Comparison of ENCODE assay signal across 9 cellular contexts in the genomic region with DNA sequence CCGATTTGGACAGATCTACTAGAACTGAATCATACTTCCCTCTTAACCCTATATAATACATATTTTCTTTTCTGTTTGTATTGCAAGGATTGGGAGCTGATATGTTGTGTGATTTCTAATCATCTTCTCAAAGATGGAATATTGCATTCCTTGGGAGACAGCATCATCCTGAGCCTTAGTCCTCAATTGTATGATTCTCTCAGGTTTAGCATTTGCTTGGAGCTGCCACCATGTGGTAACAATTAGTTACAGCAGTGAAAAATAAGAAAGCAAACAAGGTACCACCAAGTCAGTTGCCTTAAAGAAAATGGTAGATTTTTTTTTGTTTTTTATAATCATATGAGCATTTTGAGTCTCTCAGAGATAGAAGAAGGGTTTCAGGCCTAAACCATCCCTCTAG. TPM values are rescaled to one million over a fixed set of nuclear protein-coding genes. Genes with fewer than 3 reads are reported as not detected.
DNase-seq lines count a peak whose midpoint lies in the region; ATAC-seq and TF ChIP-seq lines count a peak whose summit lies in the region.
"Had no signal": no experiment of that assay in that cellular context is flagged by ENCODE, and none has a peak within 500 bp of the region (broad histone marks: within the 10 kb centered on the region; RNA-seq: fewer than 3 reads in every experiment).

No MANE protein-coding gene starts in this region.

- ATAC-seq in heart left ventricle: no peak
- ATAC-seq in Right ventricle myocardium superior (ENCODE audit: poor library complexity): no peak
- no peak for ATAC-seq in HG02870 (IDR thresholded peaks at IDR 0.05; ENCODE audit: unreplicated experiment)

- H3K4me1 Mint-ChIP-seq in type B pancreatic cell (ENCODE audit: unreplicated experiment): no peaks in the 10 kb centered on the region

- intact Hi-C loops in heart left ventricle (cut with DNase I): no loop called here
- intact Hi-C loops in Right ventricle myocardium superior (cut with DNase I): no loop called here

- 97 to 100% (median 98%) methylated on average over 1 of the region's 1 CpG for WGBS in heart left ventricle, 4 donors

- peaks cover 4 to 100% (median 99%) of the 10 kb centered on the region in 9 donors for H3K36me3 ChIP-seq in heart left ventricle

- no peak overlapping the region for H3K4me3 ChIP-seq in heart left ventricle
- no peak overlapping the region for H3K4me3 ChIP-seq in fibroblast of mammary gland (ENCODE audit: control insufficient read depth, low read depth, low read length)

- TF ChIP-seq POLR2A in heart left ventricle (IDR thresholded peaks at IDR 0.05): no peak

- H3K9me3 Mint-ChIP-seq in type B pancreatic cell: no peaks in the 10 kb centered on the region
- H3K9me3 Mint-ChIP-seq: activated naive CD4-positive, alpha-beta T cell treated with anti-CD3 and anti-CD28 coated beads, Interleukin-2, amount 50 U/mL, for 24 hours had no signal

- no peaks in the 10 kb centered on the region for H3K27me3 ChIP-seq in heart left ventricle

- no peaks in the 10 kb centered on the region for H3K9me3 ChIP-seq in heart left ventricle

- peaks cover 0 to 9% (median 0%) of the 10 kb centered on the region in 12 donors for H3K4me1 ChIP-seq in heart left ventricle

- DNase-seq in heart left ventricle (no peak), Right ventricle myocardium superior (no peak), RKO (ENCODE audit: low spot score) (peak; percentile 21), fibroblast of mammary gland (ENCODE audit: low read depth) (peak; percentile 35), type B pancreatic cell (ENCODE audit: extremely low spot score, unreplicated experiment) (no peak), T1000 (lab: John Stamatoyannopoulos, UW) (no peak), hippocampal formation (lab: John Stamatoyannopoulos, UW) (no peak)

- H3K27ac ChIP-seq in heart left ventricle: peak overlapping the region in 1 of 12 donors; percentile 8

- H3K27ac Mint-ChIP-seq in type B pancreatic cell: no peak overlapping the region
- H3K27ac Mint-ChIP-seq: activated naive CD4-positive, alpha-beta T cell treated with anti-CD3 and anti-CD28 coated beads, Interleukin-2, amount 50 U/mL, for 24 hours had no signal

- no peak overlapping the region for H3K4me3 Mint-ChIP-seq in type B pancreatic cell
- H3K4me3 Mint-ChIP-seq: activated naive CD4-positive, alpha-beta T cell treated with anti-CD3 and anti-CD28 coated beads, Interleukin-2, amount 50 U/mL, for 24 hours had no signal

- H3K36me3 Mint-ChIP-seq in type B pancreatic cell: peaks cover 25% of the 10 kb centered on the region

- H3K27me3 Mint-ChIP-seq in type B pancreatic cell: no peaks in the 10 kb centered on the region
- H3K27me3 Mint-ChIP-seq: activated naive CD4-positive, alpha-beta T cell treated with anti-CD3 and anti-CD28 coated beads, Interleukin-2, amount 50 U/mL, for 24 hours had no signal

- TF ChIP-seq CTCF in heart left ventricle (IDR thresholded peaks at IDR 0.05) (peak; percentile 9 to 50 (median 34)), fibroblast of mammary gland (conservative IDR thresholded peaks at IDR 0.05; ENCODE audit: control insufficient read depth, insufficient read depth, low read depth, low read length) (peak; percentile 43), type B pancreatic cell (conservative IDR thresholded peaks at IDR 0.05) (peak; percentile 64)

RNA-seq across cellular contexts. Expression of gene SNX19, which starts 11.9 kb away (rescaled TPM):
- total RNA-seq in heart left ventricle: 100 to 1,000 TPM in 1 of 9 donors, 10 to 100 TPM in 8; 35.3 to 121 (median 58.3) TPM
- polyA plus RNA-seq in heart left ventricle: 10 to 100 TPM; 10.8 to 37.0 TPM
- total RNA-seq in Right ventricle myocardium superior: 53.4 TPM
- 44.0 and 48.0 TPM in 2 replicates for total RNA-seq in type B pancreatic cell (ENCODE audit: low replicate concordance)

Comparison
In these comparisons a context has a peak if more than half of its experiments do, and no peak if none do; other contexts are left out.
1. DNase-seq: peak in RKO (single experiment) and fibroblast of mammary gland (single experiment); none in heart left ventricle (0 of 5), Right ventricle myocardium superior (single experiment), type B pancreatic cell (single experiment), T1000 (single experiment) and hippocampal formation (0 of 2).
2. Peak in every context shown above with its lines, with median percentiles within 50 percentile points of each other: CTCF ChIP-seq.